In the genomic region with DNA sequence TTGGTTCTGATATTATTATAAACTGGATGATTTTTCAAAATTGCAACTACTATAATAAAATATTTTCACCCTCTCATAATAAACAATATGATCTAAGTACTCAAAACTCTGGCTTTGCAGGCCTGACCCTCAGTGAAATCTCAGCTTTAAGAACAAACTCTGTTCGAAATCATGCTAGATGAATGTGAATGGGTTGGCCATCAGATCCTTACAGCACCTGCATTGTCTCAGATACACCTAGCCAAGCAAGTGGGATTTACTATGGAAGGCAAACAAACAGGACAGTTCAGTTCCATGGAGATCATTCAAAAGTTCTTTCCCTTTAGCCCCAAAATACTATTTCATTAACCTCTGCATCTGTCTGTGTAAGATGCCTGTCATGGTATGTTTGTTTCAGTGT, we compare ENCODE assay signal across 17 cellular contexts. TPM values are rescaled to one million over a fixed set of nuclear protein-coding genes. Genes with fewer than 3 reads are reported as not detected.
DNase-seq lines count a peak whose midpoint lies in the region; ATAC-seq, FAIRE-seq and TF ChIP-seq lines count a peak whose summit lies in the region.
"Had no signal": no experiment of that assay in that cellular context is flagged by ENCODE, and none has a peak within 500 bp of the region (broad histone marks: within the 10 kb centered on the region; RNA-seq: fewer than 3 reads in every experiment).

No MANE protein-coding gene starts in this region.

- H3K36me3 Mint-ChIP-seq in GM23338 (ENCODE audit: low read depth) (peaks cover 8% of the 10 kb centered on the region; the same call in 2 of the 3 replicates), endothelial cell (ENCODE audit: low read depth, unreplicated experiment) (no peaks in the 10 kb centered on the region)
- H3K36me3 Mint-ChIP-seq: CD4-positive, CD25-positive, alpha-beta regulatory T cell had no signal

- no peaks in the 10 kb centered on the region for H3K79me2 ChIP-seq in GM23338 (replicated peaks; ENCODE audit: insufficient read depth)
- H3K79me2 ChIP-seq in smooth muscle cell (ENCODE audit: low read depth): no peaks in the 10 kb centered on the region

- H3K36me3 ChIP-seq in GM23338 (ENCODE audit: insufficient read depth): no peaks in the 10 kb centered on the region
- no peaks in the 10 kb centered on the region for H3K36me3 ChIP-seq in smooth muscle cell (ENCODE audit: low read depth)
- H3K36me3 ChIP-seq: BLaER1 treated with 17β-estradiol and CSF1 and Interleukin-3, amounts not matched to agents 10 nM and 100 nM had no signal

- H4K20me1 ChIP-seq in GM23338 (replicated peaks; ENCODE audit: insufficient read depth) (no peaks in the 10 kb centered on the region), smooth muscle cell (ENCODE audit: low read depth) (no peaks in the 10 kb centered on the region)
- H4K20me1 ChIP-seq: BLaER1 treated with 17β-estradiol and CSF1 and Interleukin-3, amounts not matched to agents 10 nM and 100 nM had no signal

- TF ChIP-seq CTCF in D721Med (IDR thresholded peaks at IDR 0.05; ENCODE audit: insufficient read depth, missing control alignments): no peak
- no peak for TF ChIP-seq CTCF in GM23338 (conservative IDR thresholded peaks at IDR 0.05; ENCODE audit: low read depth in 2 of 2)
- TF ChIP-seq CTCF in smooth muscle cell (IDR thresholded peaks at IDR 0.05; ENCODE audit: borderline replicate concordance, insufficient read depth, poor library complexity, severe bottlenecking): no peak
- TF ChIP-seq CTCF in endothelial cell (IDR thresholded peaks at IDR 0.05; ENCODE audit: unreplicated experiment): no peak

- FAIRE-seq in D721Med (lab: Jason Lieb, UNC) (peak; percentile 85), urothelium cell line (lab: Jason Lieb, UNC) (no peak)
- FAIRE-seq: GM12891, H54 had no signal

- no peak overlapping the region; the same call in 1 of the 2 replicates for H3K27ac Mint-ChIP-seq in GM23338
- no peak overlapping the region for H3K27ac Mint-ChIP-seq in endothelial cell (ENCODE audit: unreplicated experiment)
- H3K27ac Mint-ChIP-seq: CD4-positive, CD25-positive, alpha-beta regulatory T cell had no signal

- H3K4me1 Mint-ChIP-seq in GM23338 (peaks cover 43% of the 10 kb centered on the region), endothelial cell (ENCODE audit: unreplicated experiment) (peaks cover 4% of the 10 kb centered on the region)
- H3K4me1 Mint-ChIP-seq: CD4-positive, CD25-positive, alpha-beta regulatory T cell had no signal

- H3K27me3 Mint-ChIP-seq in GM23338 (ENCODE audit: insufficient read depth, low read depth, poor library complexity) (peaks cover 1% of the 10 kb centered on the region), endothelial cell (ENCODE audit: unreplicated experiment) (peaks cover 1% of the 10 kb centered on the region)

- H3K9me3 ChIP-seq in smooth muscle cell (replicated peaks; ENCODE audit: low read depth): no peaks in the 10 kb centered on the region

- H3K27ac ChIP-seq in GM23338 (ENCODE audit: low read depth): no peak overlapping the region
- H3K27ac ChIP-seq in smooth muscle cell (ENCODE audit: low read depth): peak overlapping the region; percentile 81
- H3K27ac ChIP-seq: BLaER1 treated with 17β-estradiol and CSF1 and Interleukin-3, amounts not matched to agents 10 nM and 100 nM; HL-60 had no signal

- H3K4me2 ChIP-seq in GM23338 (peak overlapping the region; percentile 4), smooth muscle cell (no peak overlapping the region)
- H3K4me2 ChIP-seq: BLaER1 treated with 17β-estradiol and CSF1 and Interleukin-3, amounts not matched to agents 10 nM and 100 nM had no signal

- no peak overlapping the region for H3K4me3 Mint-ChIP-seq in GM23338
- no peak overlapping the region for H3K4me3 Mint-ChIP-seq in endothelial cell (ENCODE audit: unreplicated experiment)
- H3K4me3 Mint-ChIP-seq: CD4-positive, CD25-positive, alpha-beta regulatory T cell had no signal

- DNase-seq in D721Med (ENCODE audit: insufficient read length, low spot score) (no peak), GM23338 (ENCODE audit: low spot score) (peak; percentile 35), iPS-NIHi11 (ENCODE audit: low spot score) (peak; percentile 52), smooth muscle cell (lab: John Stamatoyannopoulos, UW; ENCODE audit: unreplicated experiment) (no peak), endothelial cell (ENCODE audit: low spot score) (no peak), GM19238 (ENCODE audit: insufficient read length, low spot score) (no peak), urothelium cell line (ENCODE audit: low spot score) (no peak)
- DNase-seq: ACHN; CD4-positive, CD25-positive, alpha-beta regulatory T cell; DMS 273 treated with DMSO at 0.1 percent for 48 hours had no signal

- H3K4me1 ChIP-seq in GM23338 (ENCODE audit: insufficient read depth): peaks cover 60% of the 10 kb centered on the region
- peaks cover 41% of the 10 kb centered on the region for H3K4me1 ChIP-seq in smooth muscle cell (ENCODE audit: low read depth)

- H3K27me3 ChIP-seq in GM23338 (ENCODE audit: insufficient read depth) (no peaks in the 10 kb centered on the region), smooth muscle cell (ENCODE audit: low read depth) (no peaks in the 10 kb centered on the region)
- H3K27me3 ChIP-seq: BLaER1 treated with 17β-estradiol and CSF1 and Interleukin-3, amounts not matched to agents 10 nM and 100 nM had no signal

- H3F3A ChIP-seq in GM23338 (replicated peaks; ENCODE audit: low read depth): no peaks in the 10 kb centered on the region
- peaks cover 17% of the 10 kb centered on the region for H3F3A ChIP-seq in smooth muscle cell (ENCODE audit: low read depth)

- H3K4me3 ChIP-seq in GM23338 (no peak overlapping the region), smooth muscle cell (no peak overlapping the region)
- H3K4me3 ChIP-seq: BLaER1 treated with 17β-estradiol and CSF1 and Interleukin-3, amounts not matched to agents 10 nM and 100 nM had no signal

- H2AFZ ChIP-seq in GM23338 (no peak overlapping the region), smooth muscle cell (ENCODE audit: low read depth) (no peak overlapping the region)

- no peaks in the 10 kb centered on the region for H3K9me2 ChIP-seq in GM23338 (ENCODE audit: insufficient read depth)

- ATAC-seq in GM23338: peak; percentile 66
- ATAC-seq: HCT116 had no signal

- H3K9me3 Mint-ChIP-seq in GM23338 (peaks cover 10% of the 10 kb centered on the region), endothelial cell (ENCODE audit: unreplicated experiment) (no peaks in the 10 kb centered on the region)

- no peak overlapping the region for H3K9ac ChIP-seq in smooth muscle cell (ENCODE audit: low read depth)
- H3K9ac ChIP-seq: BLaER1 treated with 17β-estradiol and CSF1 and Interleukin-3, amounts not matched to agents 10 nM and 100 nM had no signal

- 72% methylated on average over 1 of the region's 1 CpG for WGBS in smooth muscle cell (ENCODE audit: low lambda C conversion rate)

TF ChIP-seq in GM23338, 12 proteins besides CTCF, POLR2A, EP300 and RAD21:
- TF ChIP-seq STAT1 (IDR thresholded peaks at IDR 0.05; ENCODE audit: unreplicated experiment) (no peak), POLR2AphosphoS5 (IDR thresholded peaks at IDR 0.05; ENCODE audit: low read depth) (no peak), ZNF331 (CRISPR knock-in tag; IDR thresholded peaks at IDR 0.05; ENCODE audit: low read depth) (no peak), EZH2 (IDR thresholded peaks at IDR 0.05; ENCODE audit: low read depth, unreplicated experiment) (no peak), JUNB (IDR thresholded peaks at IDR 0.05; ENCODE audit: unreplicated experiment) (no peak), ZNF114 (CRISPR knock-in tag; IDR thresholded peaks at IDR 0.05) (no peak)
- TF ChIP-seq, protein P1, sequence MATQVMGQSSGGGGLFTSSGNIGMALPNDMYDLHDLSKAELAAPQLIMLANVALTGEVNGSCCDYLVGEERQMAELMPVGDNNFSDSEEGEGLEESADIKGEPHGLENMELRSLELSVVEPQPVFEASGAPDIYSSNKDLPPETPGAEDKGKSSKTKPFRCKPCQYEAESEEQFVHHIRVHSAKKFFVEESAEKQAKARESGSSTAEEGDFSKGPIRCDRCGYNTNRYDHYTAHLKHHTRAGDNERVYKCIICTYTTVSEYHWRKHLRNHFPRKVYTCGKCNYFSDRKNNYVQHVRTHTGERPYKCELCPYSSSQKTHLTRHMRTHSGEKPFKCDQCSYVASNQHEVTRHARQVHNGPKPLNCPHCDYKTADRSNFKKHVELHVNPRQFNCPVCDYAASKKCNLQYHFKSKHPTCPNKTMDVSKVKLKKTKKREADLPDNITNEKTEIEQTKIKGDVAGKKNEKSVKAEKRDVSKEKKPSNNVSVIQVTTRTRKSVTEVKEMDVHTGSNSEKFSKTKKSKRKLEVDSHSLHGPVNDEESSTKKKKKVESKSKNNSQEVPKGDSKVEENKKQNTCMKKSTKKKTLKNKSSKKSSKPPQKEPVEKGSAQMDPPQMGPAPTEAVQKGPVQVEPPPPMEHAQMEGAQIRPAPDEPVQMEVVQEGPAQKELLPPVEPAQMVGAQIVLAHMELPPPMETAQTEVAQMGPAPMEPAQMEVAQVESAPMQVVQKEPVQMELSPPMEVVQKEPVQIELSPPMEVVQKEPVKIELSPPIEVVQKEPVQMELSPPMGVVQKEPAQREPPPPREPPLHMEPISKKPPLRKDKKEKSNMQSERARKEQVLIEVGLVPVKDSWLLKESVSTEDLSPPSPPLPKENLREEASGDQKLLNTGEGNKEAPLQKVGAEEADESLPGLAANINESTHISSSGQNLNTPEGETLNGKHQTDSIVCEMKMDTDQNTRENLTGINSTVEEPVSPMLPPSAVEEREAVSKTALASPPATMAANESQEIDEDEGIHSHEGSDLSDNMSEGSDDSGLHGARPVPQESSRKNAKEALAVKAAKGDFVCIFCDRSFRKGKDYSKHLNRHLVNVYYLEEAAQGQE (IDR thresholded peaks at IDR 0.05; ENCODE audit: unreplicated experiment): no peak

RNA-seq across cellular contexts. Expression of gene STYXL2, which starts 44.8 kb away (rescaled TPM):
- 0.08 and 0.17 TPM in 2 replicates for total RNA-seq in GM23338 (2014; rRNA removed; shearing (Covaris generic))
- 0.23 and 0.40 TPM in 2 replicates for polyA plus RNA-seq in GM23338 (2016; fragmentation: Nextera tagmentation; extraction: Ambion mirVana)
- 0.13 and 0.31 TPM in 2 replicates for total RNA-seq in smooth muscle cell
- polyA plus RNA-seq in smooth muscle cell: 0.74 and 2.0 TPM in 2 replicates
- total RNA-seq in endothelial cell (ENCODE audit: unreplicated experiment): 1.9 TPM
- total RNA-seq: A172; CD4-positive, CD25-positive, alpha-beta regulatory T cell; Daoy had no signal
- polyA plus RNA-seq: CD4-positive, CD25-positive, alpha-beta regulatory T cell had no signal

RNA-seq across cellular contexts. Expression of gene GPA33, which starts 48.5 kb away (rescaled TPM):
- total RNA-seq in GM23338 (2014; rRNA removed; shearing (Covaris generic)): 0.28 TPM in 1 of 2 replicates, not detected in the other
- polyA plus RNA-seq in GM23338 (2016; fragmentation: Nextera tagmentation; extraction: Ambion mirVana) (0.09 and 0.10 TPM in 2 replicates), smooth muscle cell (not detected in 2 replicates)
- total RNA-seq in smooth muscle cell (not detected in 2 replicates), endothelial cell (ENCODE audit: unreplicated experiment) (0.10 TPM)
- total RNA-seq: A172, Daoy had no signal

Comparison
In these comparisons a context has a peak if more than half of its experiments do, and no peak if none do; other contexts are left out.
1. DNase-seq: peak in GM23338 (single experiment) and iPS-NIHi11 (single experiment); none in D721Med (single experiment), smooth muscle cell (single experiment), endothelial cell (single experiment), GM19238 (single experiment) and urothelium cell line (single experiment).